ENCODE assay signal across 1 cellular context in the genomic region with DNA sequence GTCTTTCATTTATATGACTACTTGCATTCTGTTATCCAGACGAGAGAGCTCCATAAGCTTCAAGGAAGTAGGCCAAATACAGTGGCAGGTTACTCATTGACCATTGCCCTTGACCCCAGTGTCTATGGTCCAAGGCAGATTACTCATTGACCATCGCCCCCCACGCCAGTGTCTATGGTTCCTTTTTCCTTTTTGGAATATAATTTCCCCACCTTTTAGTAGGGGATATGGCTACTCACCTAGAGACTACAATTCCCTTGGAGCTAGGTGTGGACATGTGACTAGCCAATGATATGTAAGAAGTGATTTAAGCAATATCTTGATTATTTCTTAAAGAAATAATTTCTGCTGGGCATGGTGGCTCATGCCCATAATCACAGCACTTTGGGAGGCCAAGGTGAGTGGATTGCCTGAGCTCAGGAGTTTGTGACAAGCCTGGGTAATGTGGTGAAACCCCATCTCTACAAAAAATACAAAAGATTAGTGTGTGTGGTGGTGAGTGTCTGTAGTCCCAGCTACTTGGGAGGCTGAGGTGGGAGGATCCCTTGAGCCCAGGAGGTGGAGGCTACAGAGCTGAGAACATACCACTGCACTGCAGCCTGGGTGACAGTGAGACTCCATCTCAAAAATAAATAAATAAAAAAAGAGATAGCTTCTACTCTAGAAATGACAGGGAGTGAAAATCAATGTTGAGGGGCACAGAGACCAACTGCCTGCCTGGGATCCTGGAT.
TF ChIP-seq lines count a peak whose summit lies in the region.

No MANE protein-coding gene starts in this region.

TF ChIP-seq in HepG2, 621 proteins besides CTCF, POLR2A, EP300 and RAD21 (continued from another document and continues in another):
- TF ChIP-seq BCL6 (CRISPR knock-in tag; IDR thresholded peaks at IDR 0.05) (peak; percentile 60; the same call in 1 of the 2 replicates), ZNF317 (CRISPR knock-in tag; IDR thresholded peaks at IDR 0.05) (0 out of 2 replicates have a peak, but pooled peaks have one; percentile 15), ZBTB20 (CRISPR knock-in tag; IDR thresholded peaks at IDR 0.05; ENCODE audit: borderline replicate concordance, low read depth) (peak; percentile 15; the same call in 1 of the 2 replicates), FOSL1 (CRISPR knock-in tag; IDR thresholded peaks at IDR 0.05; ENCODE audit: borderline replicate concordance) (peak; percentile 45; the same call in 1 of the 2 replicates), HDAC1 (CRISPR knock-in tag; IDR thresholded peaks at IDR 0.05) (peak; percentile 26; the same call in 1 of the 2 replicates), HDAC2 (CRISPR knock-in tag; IDR thresholded peaks at IDR 0.05) (peak; percentile 50; the same call in 1 of the 2 replicates), NCOR1 (IDR thresholded peaks at IDR 0.05; ENCODE audit: borderline replicate concordance, low read length) (peak; percentile 73; the same call in 1 of the 2 replicates), AKNA (CRISPR knock-in tag; IDR thresholded peaks at IDR 0.05; ENCODE audit: borderline replicate concordance) (no peak), PITX1 (CRISPR knock-in tag; IDR thresholded peaks at IDR 0.05) (no peak), SKI (IDR thresholded peaks at IDR 0.05; ENCODE audit: partially characterized antibody) (peak; percentile 67), RNF219 (CRISPR knock-in tag; IDR thresholded peaks at IDR 0.05) (no peak), ZNF225 (CRISPR knock-in tag; IDR thresholded peaks at IDR 0.05) (no peak), ZNF143 (CRISPR knock-in tag; IDR thresholded peaks at IDR 0.05) (peak; percentile 41), FOXP1 (IDR thresholded peaks at IDR 0.05) (no peak), FOXP1 (CRISPR knock-in tag; IDR thresholded peaks at IDR 0.05) (0 out of 2 replicates have a peak, but pooled peaks have one; percentile 14), FOXP4 (CRISPR knock-in tag; IDR thresholded peaks at IDR 0.05) (peak; percentile 68), ZNF558 (CRISPR knock-in tag; IDR thresholded peaks at IDR 0.05; ENCODE audit: borderline replicate concordance) (no peak), HMG20A (CRISPR knock-in tag; IDR thresholded peaks at IDR 0.05; ENCODE audit: borderline replicate concordance) (peak; percentile 81; the same call in 1 of the 2 replicates), GABPA (IDR thresholded peaks at IDR 0.05; ENCODE audit: low read depth, low read length) (no peak), GABPA (CRISPR knock-in tag; IDR thresholded peaks at IDR 0.05; ENCODE audit: low read depth) (peak; percentile 24; the same call in 1 of the 2 replicates), ZNF354B (CRISPR knock-in tag; IDR thresholded peaks at IDR 0.05) (no peak), BCLAF1 (IDR thresholded peaks at IDR 0.05) (no peak), SOX6 (IDR thresholded peaks at IDR 0.05) (no peak), SOX6 (CRISPR knock-in tag; IDR thresholded peaks at IDR 0.05) (peak; percentile 60), ETV5 (CRISPR knock-in tag; IDR thresholded peaks at IDR 0.05; ENCODE audit: borderline replicate concordance) (peak; percentile 32; the same call in 1 of the 2 replicates), RXRB (CRISPR knock-in tag; IDR thresholded peaks at IDR 0.05; ENCODE audit: borderline replicate concordance) (peak; percentile 67), SMAD1 (CRISPR knock-in tag; IDR thresholded peaks at IDR 0.05; ENCODE audit: borderline replicate concordance, low read depth) (no peak), ZBTB7A (CRISPR knock-in tag; IDR thresholded peaks at IDR 0.05) (no peak), MIXL1 (CRISPR knock-in tag; IDR thresholded peaks at IDR 0.05) (peak; percentile 69; the same call in 1 of the 2 replicates), HOXA3 (CRISPR knock-in tag; IDR thresholded peaks at IDR 0.05) (0 out of 2 replicates have a peak, but pooled peaks have one; percentile 47)
- TF ChIP-seq, protein P1, sequence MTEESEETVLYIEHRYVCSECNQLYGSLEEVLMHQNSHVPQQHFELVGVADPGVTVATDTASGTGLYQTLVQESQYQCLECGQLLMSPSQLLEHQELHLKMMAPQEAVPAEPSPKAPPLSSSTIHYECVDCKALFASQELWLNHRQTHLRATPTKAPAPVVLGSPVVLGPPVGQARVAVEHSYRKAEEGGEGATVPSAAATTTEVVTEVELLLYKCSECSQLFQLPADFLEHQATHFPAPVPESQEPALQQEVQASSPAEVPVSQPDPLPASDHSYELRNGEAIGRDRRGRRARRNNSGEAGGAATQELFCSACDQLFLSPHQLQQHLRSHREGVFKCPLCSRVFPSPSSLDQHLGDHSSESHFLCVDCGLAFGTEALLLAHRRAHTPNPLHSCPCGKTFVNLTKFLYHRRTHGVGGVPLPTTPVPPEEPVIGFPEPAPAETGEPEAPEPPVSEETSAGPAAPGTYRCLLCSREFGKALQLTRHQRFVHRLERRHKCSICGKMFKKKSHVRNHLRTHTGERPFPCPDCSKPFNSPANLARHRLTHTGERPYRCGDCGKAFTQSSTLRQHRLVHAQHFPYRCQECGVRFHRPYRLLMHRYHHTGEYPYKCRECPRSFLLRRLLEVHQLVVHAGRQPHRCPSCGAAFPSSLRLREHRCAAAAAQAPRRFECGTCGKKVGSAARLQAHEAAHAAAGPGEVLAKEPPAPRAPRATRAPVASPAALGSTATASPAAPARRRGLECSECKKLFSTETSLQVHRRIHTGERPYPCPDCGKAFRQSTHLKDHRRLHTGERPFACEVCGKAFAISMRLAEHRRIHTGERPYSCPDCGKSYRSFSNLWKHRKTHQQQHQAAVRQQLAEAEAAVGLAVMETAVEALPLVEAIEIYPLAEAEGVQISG (CRISPR knock-in tag; IDR thresholded peaks at IDR 0.05), result peak; percentile 59; the same call in 1 of the 2 replicates
- TF ChIP-seq, protein P2, sequence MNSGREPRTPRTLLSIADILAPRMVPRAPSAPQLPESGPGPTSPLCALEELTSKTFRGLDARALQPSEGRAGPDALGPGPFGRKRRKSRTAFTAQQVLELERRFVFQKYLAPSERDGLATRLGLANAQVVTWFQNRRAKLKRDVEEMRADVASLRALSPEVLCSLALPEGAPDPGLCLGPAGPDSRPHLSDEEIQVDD (CRISPR knock-in tag; IDR thresholded peaks at IDR 0.05; ENCODE audit: borderline replicate concordance), result no peak
- TF ChIP-seq, protein P3, sequence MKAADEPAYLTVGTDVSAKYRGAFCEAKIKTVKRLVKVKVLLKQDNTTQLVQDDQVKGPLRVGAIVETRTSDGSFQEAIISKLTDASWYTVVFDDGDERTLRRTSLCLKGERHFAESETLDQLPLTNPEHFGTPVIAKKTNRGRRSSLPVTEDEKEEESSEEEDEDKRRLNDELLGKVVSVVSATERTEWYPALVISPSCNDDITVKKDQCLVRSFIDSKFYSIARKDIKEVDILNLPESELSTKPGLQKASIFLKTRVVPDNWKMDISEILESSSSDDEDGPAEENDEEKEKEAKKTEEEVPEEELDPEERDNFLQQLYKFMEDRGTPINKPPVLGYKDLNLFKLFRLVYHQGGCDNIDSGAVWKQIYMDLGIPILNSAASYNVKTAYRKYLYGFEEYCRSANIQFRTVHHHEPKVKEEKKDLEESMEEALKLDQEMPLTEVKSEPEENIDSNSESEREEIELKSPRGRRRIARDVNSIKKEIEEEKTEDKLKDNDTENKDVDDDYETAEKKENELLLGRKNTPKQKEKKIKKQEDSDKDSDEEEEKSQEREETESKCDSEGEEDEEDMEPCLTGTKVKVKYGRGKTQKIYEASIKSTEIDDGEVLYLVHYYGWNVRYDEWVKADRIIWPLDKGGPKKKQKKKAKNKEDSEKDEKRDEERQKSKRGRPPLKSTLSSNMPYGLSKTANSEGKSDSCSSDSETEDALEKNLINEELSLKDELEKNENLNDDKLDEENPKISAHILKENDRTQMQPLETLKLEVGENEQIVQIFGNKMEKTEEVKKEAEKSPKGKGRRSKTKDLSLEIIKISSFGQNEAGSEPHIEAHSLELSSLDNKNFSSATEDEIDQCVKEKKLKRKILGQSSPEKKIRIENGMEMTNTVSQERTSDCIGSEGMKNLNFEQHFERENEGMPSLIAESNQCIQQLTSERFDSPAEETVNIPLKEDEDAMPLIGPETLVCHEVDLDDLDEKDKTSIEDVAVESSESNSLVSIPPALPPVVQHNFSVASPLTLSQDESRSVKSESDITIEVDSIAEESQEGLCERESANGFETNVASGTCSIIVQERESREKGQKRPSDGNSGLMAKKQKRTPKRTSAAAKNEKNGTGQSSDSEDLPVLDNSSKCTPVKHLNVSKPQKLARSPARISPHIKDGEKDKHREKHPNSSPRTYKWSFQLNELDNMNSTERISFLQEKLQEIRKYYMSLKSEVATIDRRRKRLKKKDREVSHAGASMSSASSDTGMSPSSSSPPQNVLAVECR (CRISPR knock-in tag; IDR thresholded peaks at IDR 0.05; ENCODE audit: borderline replicate concordance), result no peak
